ENCODE assay signal across 26 cellular contexts in genomic region chr19:56842421-56842820, GRCh38. TPM values are rescaled to one million over a fixed set of nuclear protein-coding genes. Genes with fewer than 3 reads are reported as not detected.
"Had no signal": no experiment of that assay in that cellular context is flagged by ENCODE, and none has a peak within 500 bp of the region (broad histone marks: within the 10 kb centered on the region; RNA-seq: fewer than 3 reads in every experiment).

No MANE protein-coding gene starts in this region.

- DNase-seq: KBM-7, NCI-H1092, NCI-H1105 treated with DMSO at 0.1 percent for 48 hours, NCI-H1417 treated with DMSO at 0.1 percent for 48 hours, NCI-H146, NCI-H1694 treated with DMSO at 0.1 percent for 48 hours, NCI-H1930, NCI-H2081, NCI-H2107, NCI-H345, NCI-H446 treated with DMSO at 0.1 percent for 48 hours, NCI-H524, NCI-H526 treated with DMSO at 0.1 percent for 48 hours, NCI-H774, Right ventricle myocardium superior, RPMI8226, SIG-M5, SK-N-SH, SW 1271, T-cell had no signal

- ATAC-seq: T-cell had no signal

- H3K27ac ChIP-seq: HL-60 had no signal

- H3K9me3 ChIP-seq: SK-N-SH had no signal

- FAIRE-seq: HTR-8/SVneo, RCC 7860 had no signal

RNA-seq across cellular contexts. Expression of gene PEG3, which starts 1.9 kb away (rescaled TPM):
- total RNA-seq: LHCN-M2, MCF 10A had no signal

RNA-seq across cellular contexts. Expression of gene ZIM2, which starts 1.9 kb away (rescaled TPM):
- total RNA-seq: LHCN-M2, MCF 10A, Right ventricle myocardium superior, SK-MEL-5, T-cell had no signal
- polyA plus RNA-seq: SK-N-SH had no signal
